ENCODE assay signal across 19 cellular contexts in the genomic region with DNA sequence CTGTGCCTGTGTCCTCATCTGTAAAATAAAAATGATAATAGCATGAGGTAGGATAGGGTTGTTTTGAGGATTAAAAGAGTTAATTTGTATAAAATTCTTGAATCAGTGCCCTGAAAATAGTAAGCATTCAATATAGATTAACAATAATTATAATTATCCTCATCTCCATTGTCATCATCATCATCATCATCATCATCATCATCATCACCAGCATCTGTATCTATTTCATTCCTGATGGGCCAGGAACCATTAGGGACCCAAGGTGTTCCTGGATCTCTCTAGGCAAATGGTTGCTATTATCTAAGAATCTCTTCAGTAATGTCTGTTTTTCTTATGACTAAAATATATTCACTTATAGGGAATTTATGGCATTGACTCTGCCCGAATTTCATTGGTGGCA. TPM values are rescaled to one million over a fixed set of nuclear protein-coding genes. Genes with fewer than 3 reads are reported as not detected.
"Had no signal": no experiment of that assay in that cellular context is flagged by ENCODE, and none has a peak within 500 bp of the region (broad histone marks: within the 10 kb centered on the region; RNA-seq: fewer than 3 reads in every experiment).

No MANE protein-coding gene starts in this region.

- H3K4me2 ChIP-seq: smooth muscle cell had no signal

- H3K36me3 ChIP-seq: esophagus muscularis mucosa, neutrophil had no signal

- H3K36me3 Mint-ChIP-seq: immature natural killer cell; naive thymus-derived CD8-positive, alpha-beta T cell had no signal

- H3K27ac ChIP-seq: esophagus muscularis mucosa, neutrophil had no signal

- H3K9me3 ChIP-seq: esophagus muscularis mucosa, mucosa of descending colon, neutrophil had no signal

- H3K4me3 Mint-ChIP-seq: immature natural killer cell; naive thymus-derived CD8-positive, alpha-beta T cell had no signal

- H3K9me3 Mint-ChIP-seq: naive thymus-derived CD8-positive, alpha-beta T cell had no signal

- ATAC-seq: left cardiac atrium; left ventricle myocardium superior; naive thymus-derived CD8-positive, alpha-beta T cell; right cardiac atrium had no signal

- H3K4me3 ChIP-seq: esophagus muscularis mucosa, mucosa of descending colon, smooth muscle cell had no signal

- H3K27me3 ChIP-seq: esophagus muscularis mucosa, neutrophil had no signal

- H3K4me1 Mint-ChIP-seq: immature natural killer cell had no signal

- DNase-seq: effector memory CD4-positive, alpha-beta T cell; foreskin fibroblast; immature natural killer cell; kidney; left cardiac atrium; left ventricle myocardium superior; mucosa of descending colon; naive thymus-derived CD8-positive, alpha-beta T cell; right cardiac atrium; stimulated activated CD4-positive, alpha-beta T cell treated with anti-CD3 and anti-CD28 coated beads, Interleukin-2, amount 100 ng/mL, for 48 hours; stimulated activated naive CD4-positive, alpha-beta T cell treated with Interleukin-2 at 50 U/mL for 16 hours; trophoblast cell had no signal

- H3K27ac Mint-ChIP-seq: immature natural killer cell; naive thymus-derived CD8-positive, alpha-beta T cell had no signal

RNA-seq across cellular contexts. Expression of a gene that starts 31.6 kb away (rescaled TPM):
- total RNA-seq: left cardiac atrium; left ventricle myocardium superior; lung microvascular endothelial cell; mesenteric fat pad; naive thymus-derived CD8-positive, alpha-beta T cell; osteocyte; posterior vena cava; right cardiac atrium had no signal
